ENCODE assay signal across 8 cellular contexts in the genomic region with DNA sequence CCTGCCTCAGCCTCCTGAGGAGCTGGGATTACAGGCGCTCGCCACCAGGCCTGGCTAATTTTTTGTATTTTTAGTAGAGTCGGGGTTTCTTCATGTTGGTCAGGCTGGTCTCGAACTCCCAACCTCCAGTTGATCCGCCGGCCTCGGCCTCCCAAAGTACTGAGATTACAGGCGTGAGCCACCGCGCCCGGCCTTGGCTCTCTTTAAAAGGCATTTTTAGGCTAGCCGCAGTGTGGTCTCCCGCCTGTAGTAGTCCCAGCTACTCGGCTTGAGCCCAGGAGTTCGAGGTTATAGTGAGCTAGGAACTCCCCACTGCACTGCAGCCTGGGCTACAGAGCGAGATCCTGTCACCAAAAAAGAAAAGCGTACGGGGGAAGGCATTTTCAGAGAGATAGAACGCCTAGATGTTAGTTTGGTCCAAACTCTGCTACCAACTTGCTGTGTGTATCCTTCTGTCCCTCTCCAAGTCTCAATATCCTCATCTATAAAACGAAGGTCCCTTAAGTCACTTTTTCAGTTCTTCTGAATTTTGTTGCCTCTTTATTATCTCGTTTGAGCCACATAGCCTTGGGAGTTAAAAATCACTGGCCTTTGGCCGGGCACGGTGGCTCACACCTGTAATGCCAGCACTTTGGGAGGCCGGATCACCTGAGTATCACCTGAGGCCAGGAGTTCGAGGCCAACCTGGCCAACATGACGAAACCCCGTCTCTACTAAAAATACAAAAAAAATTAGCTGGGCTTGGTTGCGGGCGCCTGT. TPM values are rescaled to one million over a fixed set of nuclear protein-coding genes. Genes with fewer than 3 reads are reported as not detected.
DNase-seq lines count a peak whose midpoint lies in the region; ATAC-seq and TF ChIP-seq lines count a peak whose summit lies in the region.

No MANE protein-coding gene starts in this region.

- no peaks in the 10 kb centered on the region for H3K9me3 ChIP-seq in ES-I3 (ENCODE audit: control insufficient read depth, insufficient read depth, low read length)

- H3K36me3 Mint-ChIP-seq in activated T-cell treated with anti-CD3 and anti-CD28 coated beads, Interleukin-2, amount 50 U/mL, for 24 hours (ENCODE audit: low read depth), result peaks cover 61% of the 10 kb centered on the region
- H3K36me3 Mint-ChIP-seq in progenitor cell of endocrine pancreas (ENCODE audit: insufficient read depth), result peaks cover 12% of the 10 kb centered on the region

- H3K27ac ChIP-seq in foreskin keratinocyte, result peak overlapping the region; percentile 80

- peak overlapping the region; percentile 99 for H3K27ac Mint-ChIP-seq in activated T-cell treated with anti-CD3 and anti-CD28 coated beads, Interleukin-2, amount 50 U/mL, for 24 hours
- H3K27ac Mint-ChIP-seq in progenitor cell of endocrine pancreas, result peak overlapping the region; percentile 98

- no peak for TF ChIP-seq CTCF in foreskin keratinocyte (conservative IDR thresholded peaks at IDR 0.05)
- peak; percentile 26 for TF ChIP-seq CTCF in progenitor cell of endocrine pancreas (IDR thresholded peaks at IDR 0.05; ENCODE audit: unreplicated experiment)

- H3K27me3 Mint-ChIP-seq in activated T-cell treated with anti-CD3 and anti-CD28 coated beads, Interleukin-2, amount 50 U/mL, for 24 hours, result no peaks in the 10 kb centered on the region
- no peaks in the 10 kb centered on the region for H3K27me3 Mint-ChIP-seq in progenitor cell of endocrine pancreas

- peak; percentile 38 for DNase-seq in M059J (ENCODE audit: low read depth)
- DNase-seq in activated T-cell treated with anti-CD3 and anti-CD28 coated beads, Interleukin-2, amount 50 U/mL, for 24 hours, result no peak
- no peak for DNase-seq in foreskin keratinocyte
- no peak for DNase-seq in progenitor cell of endocrine pancreas (ENCODE audit: low spot score, unreplicated experiment)
- no peak for DNase-seq in HuH-7 (ENCODE audit: low spot score)

- H3K27me3 ChIP-seq in foreskin keratinocyte, result no peaks in the 10 kb centered on the region

- peak overlapping the region; percentile 86 for H3K9ac ChIP-seq in ES-I3 (ENCODE audit: low read depth, low read length)

- ATAC-seq in foreskin keratinocyte (peak; percentile 17), HG02642 (IDR thresholded peaks at IDR 0.05; ENCODE audit: poor library complexity, unreplicated experiment) (no peak), GM21737 (IDR thresholded peaks at IDR 0.05; ENCODE audit: unreplicated experiment) (no peak)

- peaks cover 14% of the 10 kb centered on the region for H3K36me3 ChIP-seq in ES-I3 (ENCODE audit: insufficient read depth, low read length)

- H3K4me1 ChIP-seq in ES-I3 (ENCODE audit: insufficient read depth, low read length) (peaks cover 2% of the 10 kb centered on the region; the same call in 1 of the 2 replicates), foreskin keratinocyte (no peaks in the 10 kb centered on the region)

- peaks cover 39% of the 10 kb centered on the region for H3K4me1 Mint-ChIP-seq in activated T-cell treated with anti-CD3 and anti-CD28 coated beads, Interleukin-2, amount 50 U/mL, for 24 hours (ENCODE audit: low read depth)
- peaks cover 9% of the 10 kb centered on the region for H3K4me1 Mint-ChIP-seq in progenitor cell of endocrine pancreas (ENCODE audit: low read depth)

- H3K4me3 Mint-ChIP-seq in activated T-cell treated with anti-CD3 and anti-CD28 coated beads, Interleukin-2, amount 50 U/mL, for 24 hours, result peak overlapping the region; percentile 94
- peak overlapping the region; percentile 94 for H3K4me3 Mint-ChIP-seq in progenitor cell of endocrine pancreas (ENCODE audit: low read depth)

- no peaks in the 10 kb centered on the region for H3K9me3 Mint-ChIP-seq in activated T-cell treated with anti-CD3 and anti-CD28 coated beads, Interleukin-2, amount 50 U/mL, for 24 hours
- H3K9me3 Mint-ChIP-seq in progenitor cell of endocrine pancreas (ENCODE audit: low read depth), result no peaks in the 10 kb centered on the region

RNA-seq across cellular contexts. Expression of a gene that starts 0.7 kb away (rescaled TPM):
- 13.2 and 15.5 TPM in 2 replicates for total RNA-seq in M059J (2014; rRNA removed; shearing (Covaris generic))
- 17.0 and 20.6 TPM in 2 replicates for total RNA-seq in foreskin keratinocyte
- 19.8 and 22.4 TPM in 2 replicates for polyA plus RNA-seq in foreskin keratinocyte
- total RNA-seq in progenitor cell of endocrine pancreas, result 13.2 and 13.3 TPM in 2 replicates

RNA-seq across cellular contexts. Expression of a gene that starts 40.0 kb away (rescaled TPM):
- 17.8 and 31.1 TPM in 2 replicates for total RNA-seq in M059J (2014; rRNA removed; shearing (Covaris generic))
- 24.2 and 24.3 TPM in 2 replicates for total RNA-seq in foreskin keratinocyte
- polyA plus RNA-seq in foreskin keratinocyte, result 12.1 and 13.1 TPM in 2 replicates
- total RNA-seq in progenitor cell of endocrine pancreas, result 74.6 and 80.6 TPM in 2 replicates
